19 cellular contexts compared by ENCODE assay signal in the genomic region with DNA sequence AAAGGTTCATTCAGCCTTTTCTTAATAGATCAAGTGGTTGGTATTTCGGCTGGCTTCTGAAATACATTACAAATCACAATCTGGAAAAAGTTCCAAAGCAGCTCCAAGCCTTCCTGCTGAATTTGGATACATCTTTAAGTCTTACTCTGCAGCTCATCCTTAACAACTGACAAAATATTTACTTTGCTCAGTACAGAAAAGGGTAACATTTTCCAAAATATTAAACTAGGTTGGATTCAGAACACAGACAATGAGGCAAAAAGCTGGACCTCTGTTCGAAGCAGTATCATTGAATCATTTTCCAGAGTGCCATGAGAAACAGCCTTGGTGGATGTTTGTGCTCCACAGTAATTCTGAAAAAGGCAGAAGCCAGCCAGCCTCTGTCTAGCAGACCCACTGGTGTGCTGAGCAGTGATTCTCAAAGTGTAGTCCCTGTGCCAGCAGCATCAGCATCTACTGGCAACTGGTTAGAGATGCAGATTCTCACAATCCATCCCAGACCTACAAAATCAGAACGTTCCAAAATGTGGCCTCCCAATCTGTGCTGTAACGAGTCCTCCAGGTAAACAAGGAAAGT.
DNase-seq lines count a peak whose midpoint lies in the region; ATAC-seq and TF ChIP-seq lines count a peak whose summit lies in the region.
"Had no signal": no experiment of that assay in that cellular context is flagged by ENCODE, and none has a peak within 500 bp of the region (broad histone marks: within the 10 kb centered on the region; RNA-seq: fewer than 3 reads in every experiment).

No MANE protein-coding gene starts in this region.

- H3K27me3 ChIP-seq in esophagus muscularis mucosa = no peaks in the 10 kb centered on the region
- no peaks in the 10 kb centered on the region for H3K27me3 ChIP-seq in right cardiac atrium (ENCODE audit: control insufficient read depth, insufficient read depth)
- H3K27me3 ChIP-seq in ovary = no peaks in the 10 kb centered on the region
- no peaks in the 10 kb centered on the region for H3K27me3 ChIP-seq in upper lobe of left lung

- H3K9me3 ChIP-seq in esophagus muscularis mucosa = no peaks in the 10 kb centered on the region
- no peaks in the 10 kb centered on the region for H3K9me3 ChIP-seq in right cardiac atrium (ENCODE audit: control insufficient read depth, low read length)
- no peaks in the 10 kb centered on the region for H3K9me3 ChIP-seq in ovary
- H3K9me3 ChIP-seq in upper lobe of left lung = no peaks in the 10 kb centered on the region

- TF ChIP-seq EP300 in esophagus muscularis mucosa (IDR thresholded peaks at IDR 0.05) = no peak
- no peak for TF ChIP-seq EP300 in ovary (IDR thresholded peaks at IDR 0.05)
- TF ChIP-seq EP300 in upper lobe of left lung (IDR thresholded peaks at IDR 0.05) = no peak

- H3K4me1 ChIP-seq in esophagus muscularis mucosa (peaks cover 33 to 44% (median 39%) of the 10 kb centered on the region in 4 donors), right cardiac atrium (ENCODE audit: control insufficient read depth, insufficient read depth, low read length) (no peaks in the 10 kb centered on the region), ovary (ENCODE audit: insufficient read depth) (peaks cover 8% of the 10 kb centered on the region), upper lobe of left lung (no peaks in the 10 kb centered on the region)

- intact Hi-C loops in esophagus muscularis mucosa (cut with DNase I) (no loop called here), right cardiac atrium (cut with DNase I) (no loop called here), ovary (cut with DNase I) (no loop called here)

- ATAC-seq in right cardiac atrium (peak in 1 of 2 donors; percentile 54), upper lobe of left lung (ENCODE audit: low FRiP score in 2 of 2) (peak in 1 of 2 donors; percentile 80)
- ATAC-seq: naive thymus-derived CD4-positive, alpha-beta T cell had no signal

- H3K27ac ChIP-seq in esophagus muscularis mucosa (replicated peaks in 1 of 4) = peak overlapping the region; percentile 37 to 60 (median 50)
- peak overlapping the region; percentile 33 for H3K27ac ChIP-seq in right cardiac atrium (ENCODE audit: low read length)
- peak overlapping the region in 1 of 2 donors; percentile 54 for H3K27ac ChIP-seq in ovary
- peak overlapping the region in 3 of 4 donors; percentile 21 to 33 (median 33) for H3K27ac ChIP-seq in upper lobe of left lung

- no peak for TF ChIP-seq CTCF in esophagus muscularis mucosa (IDR thresholded peaks at IDR 0.05)
- no peak for TF ChIP-seq CTCF in ovary (IDR thresholded peaks at IDR 0.05)
- no peak for TF ChIP-seq CTCF in upper lobe of left lung (IDR thresholded peaks at IDR 0.05)

- 7% methylated on average over 4 of the region's 4 CpGs for WGBS in esophagus muscularis mucosa
- WGBS in right cardiac atrium = 40% methylated on average over 4 of the region's 4 CpGs
- WGBS in ovary, 3 donors = 10 to 19% (median 12%) methylated on average over 4 of the region's 4 CpGs
- WGBS in upper lobe of left lung, 2 donors = 58 to 65% methylated on average over 4 of the region's 4 CpGs

- DNase-seq in esophagus muscularis mucosa (ENCODE audit: extremely low spot score) (no peak), right cardiac atrium (no peak), ovary (peak in 3 of 5 donors; percentile 25 to 36 (median 26)), upper lobe of left lung (no peak), SKM-1 treated with dmso at 0.1 percent for 144 hours (lab: John Stamatoyannopoulos, UW; ENCODE audit: unreplicated experiment) (no peak)
- no peak for DNase-seq in stimulated activated CD4-positive, alpha-beta T cell treated with anti-CD3 and anti-CD28 coated beads, Interleukin-2, amount 100 ng/mL, for 24 hours
- no peak for DNase-seq in stimulated activated CD4-positive, alpha-beta T cell treated with anti-CD3 and anti-CD28 coated beads, Interleukin-1b, Interleukin-23, amount 100 ng/mL, for 48 hours
- DNase-seq: activated CD4-positive, alpha-beta memory T cell treated with anti-CD3 and anti-CD28 coated beads for 36 hours; activated CD4-positive, CD25-positive, alpha-beta regulatory T cell; activated effector memory CD4-positive, alpha-beta T cell treated with Interleukin-2 at 50 U/mL for 16 hours; CD4-positive, CD25-positive, alpha-beta regulatory T cell; DMS 273 treated with DMSO at 0.1 percent for 48 hours; KBM-7; mammary epithelial cell; naive thymus-derived CD4-positive, alpha-beta T cell; NCI-H1694; NCI-H774; occipital lobe; substantia nigra had no signal

- H3K4me3 ChIP-seq in esophagus muscularis mucosa = no peak overlapping the region
- H3K4me3 ChIP-seq in right cardiac atrium (ENCODE audit: low read length) = no peak overlapping the region
- no peak overlapping the region for H3K4me3 ChIP-seq in ovary
- H3K4me3 ChIP-seq in upper lobe of left lung = no peak overlapping the region

- H3K36me3 ChIP-seq in esophagus muscularis mucosa (no peaks in the 10 kb centered on the region), ovary (no peaks in the 10 kb centered on the region), upper lobe of left lung (no peaks in the 10 kb centered on the region)

- no peak for TF ChIP-seq POLR2A in esophagus muscularis mucosa (IDR thresholded peaks at IDR 0.05; ENCODE audit: low read depth)
- TF ChIP-seq POLR2A in ovary (IDR thresholded peaks at IDR 0.05) = no peak
- no peak for TF ChIP-seq POLR2A in upper lobe of left lung (IDR thresholded peaks at IDR 0.05)

Comparison
In these comparisons a context has a peak if more than half of its experiments do, and no peak if none do; other contexts are left out.
1. DNase-seq: peak in ovary (3 of 5); none in esophagus muscularis mucosa (single experiment), right cardiac atrium (0 of 3), upper lobe of left lung (0 of 2), stimulated activated CD4-positive, alpha-beta T cell treated with anti-CD3 and anti-CD28 coated beads, Interleukin-2, amount 100 ng/mL, for 24 hours (0 of 2), SKM-1 treated with dmso at 0.1 percent for 144 hours (single experiment) and stimulated activated CD4-positive, alpha-beta T cell treated with anti-CD3 and anti-CD28 coated beads, Interleukin-1b, Interleukin-23, amount 100 ng/mL, for 48 hours (single experiment).